8 cellular contexts compared by ENCODE assay signal in genomic region chr5:66757219-66757833, GRCh38.
DNase-seq lines count a peak whose midpoint lies in the region; ATAC-seq, FAIRE-seq and TF ChIP-seq lines count a peak whose summit lies in the region.

No MANE protein-coding gene starts in this region.

- no peak overlapping the region for H3K9ac ChIP-seq in BLaER1 treated with 17β-estradiol and CSF1 and Interleukin-3, amounts not matched to agents 10 nM and 100 nM
- no peak overlapping the region for H3K9ac ChIP-seq in HCT116 (ENCODE audit: low read length)

- BruUV-seq in HCT116 (replicated peaks; lab: Mats Ljungman, UMichigan) = no TSS peak

- DNase-seq in HCT116 (ENCODE audit: low read depth, low spot score) (peak; percentile 18), NCI-H774 (lab: John Stamatoyannopoulos, UW) (peak; percentile 9), brain microvascular endothelial cell (peak; percentile 69), kidney glomerular epithelial cell (lab: John Stamatoyannopoulos, UW) (peak; percentile 34), stromal cell of bone marrow (ENCODE audit: low read depth) (peak; percentile 33), GM19238 (ENCODE audit: insufficient read length, low spot score) (no peak), RCC 7860 (ENCODE audit: low spot score) (no peak)

- no peaks in the 10 kb centered on the region for H3K79me2 ChIP-seq in HCT116 (ENCODE audit: insufficient read depth, low read length)

- TF ChIP-seq POLR2A in HCT116 (IDR thresholded peaks at IDR 0.05; ENCODE audit: borderline replicate concordance, extremely low read depth, insufficient read depth, insufficient read length) = no peak

- no peak for FAIRE-seq in RCC 7860 (lab: Jason Lieb, UNC)

- no peaks in the 10 kb centered on the region for H3K27me3 ChIP-seq in BLaER1 treated with 17β-estradiol and CSF1 and Interleukin-3, amounts not matched to agents 10 nM and 100 nM
- H3K27me3 ChIP-seq in HCT116 (ENCODE audit: insufficient read depth, low read length) (peaks cover 35% of the 10 kb centered on the region), brain microvascular endothelial cell (replicated peaks) (peaks cover 8% of the 10 kb centered on the region)

- intact Hi-C loops in HCT116 (cut with micrococcal nuclease) = loop anchor here (1.0 to 5.0 kb wide), 3 partner anchors 450 to 583 kb away; no protein-coding TSS in a partner anchor

- no peaks in the 10 kb centered on the region for H3K36me3 ChIP-seq in BLaER1 treated with 17β-estradiol and CSF1 and Interleukin-3, amounts not matched to agents 10 nM and 100 nM
- H3K36me3 ChIP-seq in HCT116 (ENCODE audit: control insufficient read depth in 1 of 2, insufficient read depth in 2 of 2, low read length in 2 of 2) (no peaks in the 10 kb centered on the region), brain microvascular endothelial cell (replicated peaks) (no peaks in the 10 kb centered on the region)

- H3K9me3 ChIP-seq in BLaER1 treated with 17β-estradiol and CSF1 and Interleukin-3, amounts not matched to agents 10 nM and 100 nM (replicated peaks in 1 of 11) = no peaks in the 10 kb centered on the region
- no peaks in the 10 kb centered on the region for H3K9me3 ChIP-seq in HCT116 (ENCODE audit: control insufficient read depth in 1 of 2, insufficient read depth in 1 of 2, low read depth in 1 of 2, low read length in 2 of 2)

- CTCF ChIA-PET in HCT116 (lab: Charles Lee) = interaction anchor here (0.8 to 4.1 kb wide), 11 partner anchors 9 to 586 kb away, joined by 3 to 49 read pairs (median 3); no protein-coding TSS in a partner anchor

- peak overlapping the region in 8 of 11 experiments; percentile 2 to 81 (median 50); a peak in 8 of 22 replicates for H3K4me2 ChIP-seq in BLaER1 treated with 17β-estradiol and CSF1 and Interleukin-3, amounts not matched to agents 10 nM and 100 nM
- H3K4me2 ChIP-seq in HCT116 (ENCODE audit: low read length) = no peak overlapping the region

- TF ChIP-seq CTCF in HCT116 (IDR thresholded peaks at IDR 0.05 in 2 of 3, conservative IDR thresholded peaks at IDR 0.05 in 1 of 3; ENCODE audit: borderline replicate concordance in 1 of 3, insufficient read depth in 1 of 3, low read depth in 2 of 3, low read length in 2 of 3) = peak; percentile 14 to 58 (median 30); a peak in 3 of 6 replicates
- peak; percentile 45 for TF ChIP-seq CTCF in brain microvascular endothelial cell (IDR thresholded peaks at IDR 0.05; ENCODE audit: low read depth, low read length, missing control alignments)

- TF ChIP-seq RAD21 in HCT116 (IDR thresholded peaks at IDR 0.05; ENCODE audit: low read depth) = peak; percentile 58

- peaks cover 13 to 37% (median 32%) of the 10 kb centered on the region in 10 experiments; a peak in 19 of 20 replicates for H3K4me1 ChIP-seq in BLaER1 treated with 17β-estradiol and CSF1 and Interleukin-3, amounts not matched to agents 10 nM and 100 nM
- H3K4me1 ChIP-seq in HCT116 (ENCODE audit: control insufficient read depth in 1 of 2, insufficient read depth in 2 of 2, low read length in 2 of 2) = no peaks in the 10 kb centered on the region

- POLR2A ChIA-PET in HCT116 (lab: Charles Lee) = no interaction called here

- no peak overlapping the region for H3K27ac ChIP-seq in BLaER1 treated with 17β-estradiol and CSF1 and Interleukin-3, amounts not matched to agents 10 nM and 100 nM
- H3K27ac ChIP-seq in HCT116 (ENCODE audit: low read depth, low read length) (no peak overlapping the region), brain microvascular endothelial cell (no peak overlapping the region)

- no peaks in the 10 kb centered on the region for H4K20me1 ChIP-seq in BLaER1 treated with 17β-estradiol and CSF1 and Interleukin-3, amounts not matched to agents 10 nM and 100 nM
- no peaks in the 10 kb centered on the region; the same call in 1 of the 2 replicates for H4K20me1 ChIP-seq in HCT116 (ENCODE audit: insufficient read depth)

- in situ Hi-C loops in brain microvascular endothelial cell (cut with HindIII; ENCODE audit: low pct_ligation_motif_present, low sequenced_read_pairs) = no loop called here

- H3K9me2 ChIP-seq in HCT116 (ENCODE audit: insufficient read depth) = no peaks in the 10 kb centered on the region

- no peak overlapping the region for H2AFZ ChIP-seq in HCT116 (ENCODE audit: low read depth, low read length, poor library complexity, severe bottlenecking)

- no peak overlapping the region for H3K4me3 ChIP-seq in BLaER1 treated with 17β-estradiol and CSF1 and Interleukin-3, amounts not matched to agents 10 nM and 100 nM
- H3K4me3 ChIP-seq in HCT116 (replicated peaks in 1 of 2; ENCODE audit: low read depth in 1 of 2, low read length in 2 of 2) = no peak overlapping the region
- H3K4me3 ChIP-seq in brain microvascular endothelial cell (ENCODE audit: low read depth, low read length) = no peak overlapping the region

- peak; percentile 46; the same call in 1 of the 2 replicates for ATAC-seq in HCT116

- RAD21 ChIA-PET in HCT116 (lab: Charles Lee; ENCODE audit: low non-redundant PET in 1 of 2, low total read pairs in 2 of 2, uncharacterized antibody in 2 of 2, unreplicated experiment in 2 of 2) = interaction anchor here in 1 of 2 experiments (1.0 kb wide), 1 partner anchor 451 kb away, joined by 6 read pairs; no protein-coding TSS in a partner anchor

TF ChIP-seq in HCT116, 20 proteins besides CTCF, POLR2A, EP300 and RAD21:
- TF ChIP-seq TCF7L2 (IDR thresholded peaks at IDR 0.05; ENCODE audit: borderline replicate concordance, extremely low read depth, insufficient read depth, insufficient read length) = no peak
- TF ChIP-seq POLR2AphosphoS5 (IDR thresholded peaks at IDR 0.05; ENCODE audit: low read depth, low read length) = no peak
- TF ChIP-seq REST (IDR thresholded peaks at IDR 0.05; ENCODE audit: low read depth) = no peak
- TF ChIP-seq ZFX (IDR thresholded peaks at IDR 0.05) = no peak
- no peak for TF ChIP-seq SP1 (IDR thresholded peaks at IDR 0.05; ENCODE audit: low read depth)
- TF ChIP-seq JUND (IDR thresholded peaks at IDR 0.05) = no peak

Comparison
In these comparisons a context has a peak if more than half of its experiments do, and no peak if none do; other contexts are left out.
1. DNase-seq: peak in HCT116 (single experiment), NCI-H774 (single experiment), brain microvascular endothelial cell (single experiment), kidney glomerular epithelial cell (single experiment) and stromal cell of bone marrow (single experiment); none in GM19238 (single experiment) and RCC 7860 (single experiment).